In genomic region chr2:142504754-142505153, GRCh38 we compare ENCODE assay signal across 8 cellular contexts.
"Had no signal": no experiment of that assay in that cellular context is flagged by ENCODE, and none has a peak within 500 bp of the region (broad histone marks: within the 10 kb centered on the region; RNA-seq: fewer than 3 reads in every experiment).

No MANE protein-coding gene starts in this region.

- H3K4me3 ChIP-seq: GM12878 had no signal

- DNase-seq: GDM1, GF-D8 had no signal

- FAIRE-seq: G401.6, GM12878, GM12891, GM12892, GM18507, GM19239 had no signal

- ATAC-seq: GM12878 had no signal
